Comparison of ENCODE assay signal across 17 cellular contexts in genomic region chr6:52564856-52565255, GRCh38.
"Had no signal": no experiment of that assay in that cellular context is flagged by ENCODE, and none has a peak within 500 bp of the region (broad histone marks: within the 10 kb centered on the region; RNA-seq: fewer than 3 reads in every experiment).

No MANE protein-coding gene starts in this region.

- H3K4me3 ChIP-seq: body of pancreas, gastroesophageal sphincter, stomach, thoracic aorta had no signal

- H3K9me3 ChIP-seq: body of pancreas, gastroesophageal sphincter, stomach, thoracic aorta had no signal

- H3K4me3 Mint-ChIP-seq: activated B cell treated with CpG ODN at 0.5 μM for 24 hours; central memory CD8-positive, alpha-beta T cell; dendritic cell treated with granulocyte-macrophage colony-stimulating factor and Interleukin-4, amounts not matched to agents 40 ng/mL and 50 ng/mL, for 4 days; effector memory CD8-positive, alpha-beta T cell; immature natural killer cell had no signal

- H3K27ac Mint-ChIP-seq: activated B cell treated with CpG ODN at 0.5 μM for 24 hours; dendritic cell treated with granulocyte-macrophage colony-stimulating factor and Interleukin-4, amounts not matched to agents 40 ng/mL and 50 ng/mL, for 4 days had no signal

- ATAC-seq: body of pancreas; effector memory CD8-positive, alpha-beta T cell; gastroesophageal sphincter; naive thymus-derived CD8-positive, alpha-beta T cell had no signal

- H3K27me3 Mint-ChIP-seq: activated B cell treated with CpG ODN at 0.5 μM for 24 hours; central memory CD8-positive, alpha-beta T cell; dendritic cell treated with granulocyte-macrophage colony-stimulating factor and Interleukin-4, amounts not matched to agents 40 ng/mL and 50 ng/mL, for 4 days; effector memory CD8-positive, alpha-beta T cell; naive thymus-derived CD8-positive, alpha-beta T cell had no signal

- H3K27ac ChIP-seq: body of pancreas, epithelial cell of prostate, gastroesophageal sphincter, stomach had no signal

- DNase-seq: activated B cell treated with CpG ODN at 0.5 μM for 24 hours; activated CD4-positive, alpha-beta T cell treated with anti-CD3 and anti-CD28 coated beads, Interleukin-2, amount 50 U/mL, for 1 hour; activated naive CD4-positive, alpha-beta T cell treated with anti-CD3 and anti-CD28 coated beads, Interleukin-2, amount 50 U/mL, for 16 hours; activated T-cell treated with anti-CD3 and anti-CD28 coated beads for 4 hours; body of pancreas; effector memory CD8-positive, alpha-beta T cell; immature natural killer cell; mammary epithelial cell; naive thymus-derived CD8-positive, alpha-beta T cell; occipital lobe; stimulated activated CD4-positive, alpha-beta T cell treated with anti-CD3 and anti-CD28 coated beads, Interleukin-4, amount 100 ng/mL, for 4 hours; stomach had no signal

- H3K36me3 ChIP-seq: gastroesophageal sphincter, thoracic aorta had no signal

- H3K9me3 Mint-ChIP-seq: activated B cell treated with CpG ODN at 0.5 μM for 24 hours; central memory CD8-positive, alpha-beta T cell; dendritic cell treated with granulocyte-macrophage colony-stimulating factor and Interleukin-4, amounts not matched to agents 40 ng/mL and 50 ng/mL, for 4 days; effector memory CD8-positive, alpha-beta T cell; immature natural killer cell; naive thymus-derived CD8-positive, alpha-beta T cell had no signal

- H3K27me3 ChIP-seq: body of pancreas, gastroesophageal sphincter, stomach had no signal

- H3K36me3 Mint-ChIP-seq: immature natural killer cell had no signal
